8 cellular contexts compared by ENCODE assay signal in the genomic region with DNA sequence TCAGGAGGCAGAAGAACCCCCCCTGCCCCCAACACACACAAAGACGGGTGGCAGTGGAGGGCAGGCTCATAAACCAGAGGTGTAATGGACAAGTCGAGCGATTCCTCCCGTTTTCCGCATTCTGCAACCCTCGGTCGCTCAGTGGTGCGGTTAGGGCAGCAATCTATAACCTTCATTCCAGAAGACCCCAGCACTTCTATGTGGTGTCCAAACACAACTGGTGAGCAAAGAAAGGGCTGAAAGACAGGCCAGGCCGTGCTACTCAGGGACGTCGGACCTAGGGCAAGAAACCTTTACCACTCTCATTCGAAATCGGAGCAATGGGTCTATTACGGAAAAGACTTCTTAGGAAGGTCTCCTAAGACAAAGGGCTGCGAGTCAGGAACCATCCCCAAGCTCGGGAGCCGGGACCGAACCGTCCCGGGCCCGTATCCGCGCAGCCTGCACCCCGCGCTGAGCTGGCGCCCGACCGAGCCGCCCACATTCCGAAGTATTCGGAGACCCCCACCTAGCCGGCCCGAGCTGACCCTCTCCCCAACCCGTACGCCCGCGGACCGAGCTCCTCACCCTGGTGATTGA. TPM values are rescaled to one million over a fixed set of nuclear protein-coding genes. Genes with fewer than 3 reads are reported as not detected.
DNase-seq lines count a peak whose midpoint lies in the region; ATAC-seq and TF ChIP-seq lines count a peak whose summit lies in the region.

No MANE protein-coding gene starts in this region.

- no peaks in the 10 kb centered on the region for H3K36me3 ChIP-seq in CD8-positive, alpha-beta memory T cell (ENCODE audit: insufficient read depth, low read length)
- no peaks in the 10 kb centered on the region for H3K36me3 ChIP-seq in endodermal cell (ENCODE audit: control insufficient read depth, insufficient read depth, low read length)

- peak overlapping the region; percentile 52 for H3K27ac ChIP-seq in CD8-positive, alpha-beta memory T cell (ENCODE audit: low read depth, low read length)
- H3K27ac ChIP-seq in endodermal cell (ENCODE audit: low read depth, low read length): peak overlapping the region; percentile 82

- POLR2A ChIA-PET in CD8-positive, alpha-beta memory T cell (lab: Charles Lee): interaction anchor here (0.7 to 1.5 kb wide), 3 partner anchors 8 to 190 kb away, joined by 3 to 5 read pairs (median 4); no protein-coding TSS in a partner anchor

- H3K27me3 ChIP-seq in CD8-positive, alpha-beta memory T cell (ENCODE audit: insufficient read depth, low read length, poor library complexity, severe bottlenecking): no peaks in the 10 kb centered on the region
- no peaks in the 10 kb centered on the region for H3K27me3 ChIP-seq in endodermal cell (ENCODE audit: control insufficient read depth, insufficient read depth, low read length, poor library complexity, severe bottlenecking)

- H3K4me3 Mint-ChIP-seq in CD8-positive, alpha-beta memory T cell: peak overlapping the region; percentile 82 to 97 (median 88)
- H3K4me3 Mint-ChIP-seq in endodermal cell: peak overlapping the region; percentile 95
- peak overlapping the region; percentile 98 for H3K4me3 Mint-ChIP-seq in type B pancreatic cell

- CTCF ChIA-PET in CD8-positive, alpha-beta memory T cell (lab: Charles Lee): interaction anchor here (0.9 to 1.4 kb wide), 3 partner anchors 20 to 212 kb away, joined by 3 to 5 read pairs (median 4); no protein-coding TSS in a partner anchor

- peaks cover 0 to 11% (median 0%) of the 10 kb centered on the region in 3 donors for H3K36me3 Mint-ChIP-seq in CD8-positive, alpha-beta memory T cell
- H3K36me3 Mint-ChIP-seq in endodermal cell (ENCODE audit: low read depth): no peaks in the 10 kb centered on the region
- H3K36me3 Mint-ChIP-seq in type B pancreatic cell: no peaks in the 10 kb centered on the region

- H3K27ac Mint-ChIP-seq in CD8-positive, alpha-beta memory T cell: peak overlapping the region; percentile 78 to 95 (median 92)
- H3K27ac Mint-ChIP-seq in endodermal cell (peak overlapping the region; percentile 95), type B pancreatic cell (peak overlapping the region; percentile 84)

- ATAC-seq in GM19397 (IDR thresholded peaks at IDR 0.05; ENCODE audit: unreplicated experiment): peak; percentile 16
- ATAC-seq in HG03469 (IDR thresholded peaks at IDR 0.05; ENCODE audit: unreplicated experiment): peak; percentile 2

- 1 to 2% methylated on average over 19 to 38 of the region's 38 CpGs for WGBS in endodermal cell (ENCODE audit: insufficient coverage in 1 of 2, insufficient read length in 1 of 2), 2 experiments

- H3K4me1 ChIP-seq in CD8-positive, alpha-beta memory T cell (ENCODE audit: insufficient read depth, low read length): peaks cover 33% of the 10 kb centered on the region
- peaks cover 11% of the 10 kb centered on the region for H3K4me1 ChIP-seq in endodermal cell (ENCODE audit: control insufficient read depth, insufficient read depth, low read length)

- H3K27me3 Mint-ChIP-seq in CD8-positive, alpha-beta memory T cell: peaks cover 0 to 3% of the 10 kb centered on the region in 2 donors
- H3K27me3 Mint-ChIP-seq in endodermal cell (ENCODE audit: insufficient read depth): no peaks in the 10 kb centered on the region
- H3K27me3 Mint-ChIP-seq in type B pancreatic cell: no peaks in the 10 kb centered on the region

- TF ChIP-seq CTCF in endodermal cell (conservative IDR thresholded peaks at IDR 0.05) (no peak), type B pancreatic cell (conservative IDR thresholded peaks at IDR 0.05) (no peak)

- H3K9me3 ChIP-seq in CD8-positive, alpha-beta memory T cell (ENCODE audit: low read length): no peaks in the 10 kb centered on the region
- H3K9me3 ChIP-seq in endodermal cell (ENCODE audit: control insufficient read depth, low read length): no peaks in the 10 kb centered on the region

- no peaks in the 10 kb centered on the region for H3K9me3 Mint-ChIP-seq in CD8-positive, alpha-beta memory T cell
- no peaks in the 10 kb centered on the region for H3K9me3 Mint-ChIP-seq in endodermal cell
- no peaks in the 10 kb centered on the region for H3K9me3 Mint-ChIP-seq in type B pancreatic cell

- H3K9ac ChIP-seq in endodermal cell (ENCODE audit: extremely low read depth, low read length, poor library complexity, severe bottlenecking): peak overlapping the region; percentile 88

- peak overlapping the region; percentile 63 for H3K4me3 ChIP-seq in CD8-positive, alpha-beta memory T cell (ENCODE audit: low read length)
- H3K4me3 ChIP-seq in endodermal cell (ENCODE audit: low read length): peak overlapping the region; percentile 94

- peak in 3 of 5 donors; percentile 1 to 52 (median 23) for DNase-seq in CD8-positive, alpha-beta memory T cell
- peak; percentile 16 for DNase-seq in activated CD4-positive, CD25-positive, alpha-beta regulatory T cell treated with anti-CD3 and anti-CD28 coated beads, Interleukin-2, amount 50 U/mL, for 16 hours (ENCODE audit: low read depth, low spot score)
- peak; percentile 68 for DNase-seq in endodermal cell
- peak; percentile 53 for DNase-seq in midbrain (lab: John Stamatoyannopoulos, UW)
- DNase-seq in type B pancreatic cell (ENCODE audit: extremely low spot score, unreplicated experiment): peak; percentile 74
- no peak for DNase-seq in T-helper 9 cell

- peaks cover 53 to 58% (median 58%) of the 10 kb centered on the region in 3 donors for H3K4me1 Mint-ChIP-seq in CD8-positive, alpha-beta memory T cell
- H3K4me1 Mint-ChIP-seq in endodermal cell: peaks cover 42% of the 10 kb centered on the region
- H3K4me1 Mint-ChIP-seq in type B pancreatic cell (ENCODE audit: unreplicated experiment): peaks cover 26% of the 10 kb centered on the region

RNA-seq across cellular contexts. Expression of a gene that starts 0.6 kb away (rescaled TPM):
- 10 to 100 TPM; 58.4 to 67.6 TPM for total RNA-seq in CD8-positive, alpha-beta memory T cell
- 73.8 TPM for polyA plus RNA-seq in CD8-positive, alpha-beta memory T cell
- total RNA-seq in endodermal cell (10 to 100 TPM; 72.2 to 77.1 TPM), type B pancreatic cell (ENCODE audit: low replicate concordance) (39.3 and 56.0 TPM in 2 replicates)
- polyA plus RNA-seq in endodermal cell (2013, experiment 1 of 2): 37.0 TPM
- 40.2 TPM for polyA plus RNA-seq in endodermal cell (2013, experiment 2 of 2)
